ENCODE assay signal across 15 cellular contexts in the genomic region with DNA sequence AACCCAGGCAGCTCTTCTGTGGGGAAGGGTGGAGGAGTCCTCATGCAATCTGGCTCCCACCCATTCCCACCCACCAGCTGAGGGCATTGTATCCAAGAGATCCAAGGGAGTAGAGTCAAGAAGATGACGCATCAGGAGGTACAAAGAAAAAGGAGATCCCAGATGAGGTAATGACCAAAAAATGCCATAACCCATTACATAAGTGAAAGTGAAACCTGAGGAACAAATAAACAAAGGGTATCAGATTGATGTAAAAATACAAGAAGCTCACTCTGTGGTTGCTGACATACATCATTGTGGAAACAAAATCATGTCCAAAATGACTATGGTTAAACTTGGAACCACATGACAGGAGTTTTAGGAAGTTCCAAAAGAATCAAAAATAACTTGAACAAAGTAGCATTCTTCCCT. TPM values are rescaled to one million over a fixed set of nuclear protein-coding genes. Genes with fewer than 3 reads are reported as not detected.
A peak's percentile ranks its signal among the peaks of the same experiment; 100 is the strongest.
DNase-seq lines count a peak whose midpoint lies in the region; ATAC-seq and TF ChIP-seq lines count a peak whose summit lies in the region.
"Had no signal": no experiment of that assay in that cellular context is flagged by ENCODE, and none has a peak within 500 bp of the region (broad histone marks: within the 10 kb centered on the region; RNA-seq: fewer than 3 reads in every experiment).

No MANE protein-coding gene starts in this region.

- H3K4me1 Mint-ChIP-seq in HFFc6 (ENCODE audit: low read depth) = peaks cover 42% of the 10 kb centered on the region
- H3K4me1 Mint-ChIP-seq in activated CD8-positive, alpha-beta T cell treated with anti-CD3 and anti-CD28 coated beads for 36 hours (ENCODE audit: low read depth) = no peaks in the 10 kb centered on the region

- H3K36me3 Mint-ChIP-seq in HFFc6 (ENCODE audit: low read depth) = peaks cover 65% of the 10 kb centered on the region
- H3K36me3 Mint-ChIP-seq in activated CD8-positive, alpha-beta T cell treated with anti-CD3 and anti-CD28 coated beads for 36 hours (ENCODE audit: low read depth) = peaks cover 74% of the 10 kb centered on the region

- H3K27me3 ChIP-seq in H7 (ENCODE audit: control insufficient read depth, insufficient read depth, low read length) = no peaks in the 10 kb centered on the region

- TF ChIP-seq CTCF in HFFc6 (IDR thresholded peaks at IDR 0.05) (no peak), fibroblast of villous mesenchyme (IDR thresholded peaks at IDR 0.05; ENCODE audit: insufficient read depth, low read depth, low read length) (no peak), GM10266 (IDR thresholded peaks at IDR 0.05; ENCODE audit: control insufficient read depth, insufficient read depth, low read depth, missing control alignments) (no peak)
- no peak for TF ChIP-seq CTCF in activated CD8-positive, alpha-beta T cell treated with anti-CD3 and anti-CD28 coated beads for 36 hours (IDR thresholded peaks at IDR 0.05)

- CTCF ChIA-PET in activated CD8-positive, alpha-beta T cell treated with anti-CD3 and anti-CD28 coated beads for 36 hours (lab: Charles Lee) = interaction anchor here (1.3 kb wide), 1 partner anchor 315 kb away, joined by 3 read pairs; no protein-coding TSS in a partner anchor

- peaks cover 23% of the 10 kb centered on the region for H3K9me3 Mint-ChIP-seq in HFFc6
- peaks cover 17% of the 10 kb centered on the region for H3K9me3 Mint-ChIP-seq in activated CD8-positive, alpha-beta T cell treated with anti-CD3 and anti-CD28 coated beads for 36 hours

- POLR2A ChIA-PET in activated CD8-positive, alpha-beta T cell treated with anti-CD3 and anti-CD28 coated beads for 36 hours (lab: Charles Lee) = no interaction called here

- peak overlapping the region; percentile 54; the same call in 1 of the 2 replicates for H3K4me3 Mint-ChIP-seq in HFFc6
- no peak overlapping the region for H3K4me3 Mint-ChIP-seq in activated CD8-positive, alpha-beta T cell treated with anti-CD3 and anti-CD28 coated beads for 36 hours
- H3K4me3 Mint-ChIP-seq: activated CD4-positive, alpha-beta T cell treated with anti-CD3 and anti-CD28 coated beads, Interleukin-2, amount 10 ng/mL, durations not matched to agents 24 days and 14 days; CD4-positive, CD25-positive, alpha-beta regulatory T cell had no signal

- H3K4me3 ChIP-seq in fibroblast of villous mesenchyme (ENCODE audit: low read depth, low read length) (no peak overlapping the region), H7 (ENCODE audit: insufficient read depth, low read depth, low read length) (no peak overlapping the region)
- H3K4me3 ChIP-seq: HAP-1 had no signal

- H3K27me3 Mint-ChIP-seq in HFFc6 (ENCODE audit: insufficient read depth) = no peaks in the 10 kb centered on the region
- no peaks in the 10 kb centered on the region for H3K27me3 Mint-ChIP-seq in activated CD8-positive, alpha-beta T cell treated with anti-CD3 and anti-CD28 coated beads for 36 hours
- H3K27me3 Mint-ChIP-seq: activated CD4-positive, alpha-beta T cell treated with anti-CD3 and anti-CD28 coated beads, Interleukin-2, amount 10 ng/mL, durations not matched to agents 24 days and 14 days; CD4-positive, CD25-positive, alpha-beta regulatory T cell had no signal

- H3K36me3 ChIP-seq in H7 (replicated peaks; ENCODE audit: control insufficient read depth, insufficient read depth, low read length) = peaks cover 4% of the 10 kb centered on the region
- H3K36me3 ChIP-seq: HAP-1 had no signal

- intact Hi-C loops in activated CD8-positive, alpha-beta T cell treated with anti-CD3 and anti-CD28 coated beads for 36 hours (cut with micrococcal nuclease) = no loop called here

- H3K27ac Mint-ChIP-seq in HFFc6 = peak overlapping the region; percentile 64
- no peak overlapping the region for H3K27ac Mint-ChIP-seq in activated CD8-positive, alpha-beta T cell treated with anti-CD3 and anti-CD28 coated beads for 36 hours
- H3K27ac Mint-ChIP-seq: activated CD4-positive, alpha-beta T cell treated with anti-CD3 and anti-CD28 coated beads, Interleukin-2, amount 10 ng/mL, durations not matched to agents 24 days and 14 days; CD4-positive, CD25-positive, alpha-beta regulatory T cell had no signal

- DNase-seq in AG08396 (ENCODE audit: low spot score) (peak; percentile 82), HFFc6 (peak; percentile 50), fibroblast of villous mesenchyme (ENCODE audit: low read depth) (peak; percentile 76), H7 (no peak), DMS79 (lab: John Stamatoyannopoulos, UW) (no peak), GM10266 (ENCODE audit: extremely low spot score) (no peak)
- DNase-seq in activated CD8-positive, alpha-beta T cell treated with anti-CD3 and anti-CD28 coated beads for 36 hours = no peak
- DNase-seq: activated CD4-positive, alpha-beta T cell treated with anti-CD3 and anti-CD28 coated beads, Interleukin-2, amount 10 ng/mL, durations not matched to agents 24 days and 14 days; activated naive CD4-positive, alpha-beta T cell treated with anti-CD3 and anti-CD28 coated beads, Interleukin-2, amount 50 U/mL, for 16 hours; NCI-H526 had no signal

- peak; percentile 34 for ATAC-seq in activated CD8-positive, alpha-beta T cell treated with anti-CD3 and anti-CD28 coated beads for 36 hours
- no peak for ATAC-seq in HG03097 (IDR thresholded peaks at IDR 0.05; ENCODE audit: low FRiP score, unreplicated experiment)
- ATAC-seq: sciatic nerve, SK-N-SH treated with all-trans-retinoic acid at 6 μM for 48 hours had no signal

RNA-seq across cellular contexts. Expression of gene CCN1, which starts 42.5 kb away (rescaled TPM):
- total RNA-seq in HFFc6 (2021; fragmentation: NEBNext Ultra II Directional; extraction: Animal tissue kit (Norgen Biotek cat#: 25700)) = 1,000 to 10,000 TPM in 3 of 6 experiments, 100 to 1,000 TPM in 3; 877 to 1,071 (median 1,004) TPM
- under 1 TPM in 1 of 2 experiments, not detected in 1; 0.16 TPM for total RNA-seq in activated CD8-positive, alpha-beta T cell treated with anti-CD3 and anti-CD28 coated beads for 36 hours
- total RNA-seq in fibroblast of villous mesenchyme = 149 and 163 TPM in 2 replicates
- 9.4 and 9.9 TPM in 2 replicates for total RNA-seq in H7 (2014; rRNA removed; shearing (Covaris generic))
- total RNA-seq: CD4-positive, CD25-positive, alpha-beta regulatory T cell had no signal

Comparison
In these comparisons a context has a peak if more than half of its experiments do, and no peak if none do; other contexts are left out.
1. DNase-seq: peak in AG08396 (single experiment), HFFc6 (single experiment) and fibroblast of villous mesenchyme (single experiment); none in activated CD8-positive, alpha-beta T cell treated with anti-CD3 and anti-CD28 coated beads for 36 hours (single experiment), H7 (single experiment), DMS79 (single experiment) and GM10266 (single experiment).
2. RNA of gene CCN1, which starts 42.5 kb away (total RNA-seq): 877 to 1,071 TPM in HFFc6 and 149 to 163 TPM in fibroblast of villous mesenchyme; 9.4 to 9.9 TPM in H7 and 0.16 TPM in activated CD8-positive, alpha-beta T cell treated with anti-CD3 and anti-CD28 coated beads for 36 hours; every median in the first group is over 10 times any median in the second.